1 cellular context compared by ENCODE assay signal in genomic region chr1:19315378-19316206, GRCh38.
TF ChIP-seq lines count a peak whose summit lies in the region.

No MANE protein-coding gene starts in this region.

TF ChIP-seq in K562, 482 proteins besides CTCF, POLR2A, EP300 and RAD21 (continued from another document and continues in another):
- TF ChIP-seq ZBTB33 (CRISPR knock-in tag; IDR thresholded peaks at IDR 0.05) (no peak), SOX6 (IDR thresholded peaks at IDR 0.05) (no peak), POLR3A (IDR thresholded peaks at IDR 0.05; ENCODE audit: borderline replicate concordance, extremely low read depth, insufficient read depth, insufficient read length) (no peak), KAT2B (IDR thresholded peaks at IDR 0.05; ENCODE audit: low read depth, low read length) (no peak), PURB (CRISPR knock-in tag; IDR thresholded peaks at IDR 0.05; ENCODE audit: low read depth) (no peak), ILK (tag; IDR thresholded peaks at IDR 0.05; ENCODE audit: borderline replicate concordance, low read depth) (no peak), ARID4B (CRISPR knock-in tag; IDR thresholded peaks at IDR 0.05) (no peak), USF1 (CRISPR knock-in tag; IDR thresholded peaks at IDR 0.05) (no peak), ZNF644 (tag; IDR thresholded peaks at IDR 0.05; ENCODE audit: low read depth) (no peak), PBX2 (CRISPR knock-in tag; IDR thresholded peaks at IDR 0.05; ENCODE audit: low read depth) (no peak), PBX2 (tag; conservative IDR thresholded peaks at IDR 0.05; ENCODE audit: low read depth) (no peak), PHF8 (IDR thresholded peaks at IDR 0.05; ENCODE audit: borderline replicate concordance, low read length) (no peak), ARID1B (IDR thresholded peaks at IDR 0.05) (peak; percentile 66), MCM2 (IDR thresholded peaks at IDR 0.05; ENCODE audit: low read depth) (no peak), RBM25 (IDR thresholded peaks at IDR 0.05; ENCODE audit: low read depth, low read length, severe bottlenecking) (no peak), ZNF395 (CRISPR knock-in tag; IDR thresholded peaks at IDR 0.05) (no peak), CREB3L1 (IDR thresholded peaks at IDR 0.05; ENCODE audit: borderline replicate concordance, low read depth) (no peak), PRMT5 (CRISPR knock-in tag; IDR thresholded peaks at IDR 0.05) (no peak), CREBBP (IDR thresholded peaks at IDR 0.05; ENCODE audit: low read depth, low read length) (no peak), DMBX1 (CRISPR knock-in tag; IDR thresholded peaks at IDR 0.05; ENCODE audit: borderline replicate concordance) (peak; percentile 57; the same call in 1 of the 2 replicates), ZNF583 (CRISPR knock-in tag; IDR thresholded peaks at IDR 0.05) (no peak), ZNF347 (CRISPR knock-in tag; IDR thresholded peaks at IDR 0.05; ENCODE audit: low read depth) (no peak), FOXA3 (CRISPR knock-in tag; conservative IDR thresholded peaks at IDR 0.05 in 1 of 2, IDR thresholded peaks at IDR 0.05 in 1 of 2) (no peak), MITF (IDR thresholded peaks at IDR 0.05) (no peak), ZNF699 (CRISPR knock-in tag; IDR thresholded peaks at IDR 0.05; ENCODE audit: insufficient replicate concordance) (no peak), ZNF76 (CRISPR knock-in tag; IDR thresholded peaks at IDR 0.05; ENCODE audit: borderline replicate concordance) (no peak), C11orf30 (IDR thresholded peaks at IDR 0.05; ENCODE audit: low read depth) (peak; percentile 86), GATA2 (CRISPR knock-in tag; IDR thresholded peaks at IDR 0.05) (no peak), MAFK (IDR thresholded peaks at IDR 0.05; ENCODE audit: low read length) (0 out of 2 replicates have a peak, but pooled peaks have one; percentile 28), ETV1 (tag; conservative IDR thresholded peaks at IDR 0.05; ENCODE audit: low read depth) (peak; percentile 75)
- TF ChIP-seq, protein P1, sequence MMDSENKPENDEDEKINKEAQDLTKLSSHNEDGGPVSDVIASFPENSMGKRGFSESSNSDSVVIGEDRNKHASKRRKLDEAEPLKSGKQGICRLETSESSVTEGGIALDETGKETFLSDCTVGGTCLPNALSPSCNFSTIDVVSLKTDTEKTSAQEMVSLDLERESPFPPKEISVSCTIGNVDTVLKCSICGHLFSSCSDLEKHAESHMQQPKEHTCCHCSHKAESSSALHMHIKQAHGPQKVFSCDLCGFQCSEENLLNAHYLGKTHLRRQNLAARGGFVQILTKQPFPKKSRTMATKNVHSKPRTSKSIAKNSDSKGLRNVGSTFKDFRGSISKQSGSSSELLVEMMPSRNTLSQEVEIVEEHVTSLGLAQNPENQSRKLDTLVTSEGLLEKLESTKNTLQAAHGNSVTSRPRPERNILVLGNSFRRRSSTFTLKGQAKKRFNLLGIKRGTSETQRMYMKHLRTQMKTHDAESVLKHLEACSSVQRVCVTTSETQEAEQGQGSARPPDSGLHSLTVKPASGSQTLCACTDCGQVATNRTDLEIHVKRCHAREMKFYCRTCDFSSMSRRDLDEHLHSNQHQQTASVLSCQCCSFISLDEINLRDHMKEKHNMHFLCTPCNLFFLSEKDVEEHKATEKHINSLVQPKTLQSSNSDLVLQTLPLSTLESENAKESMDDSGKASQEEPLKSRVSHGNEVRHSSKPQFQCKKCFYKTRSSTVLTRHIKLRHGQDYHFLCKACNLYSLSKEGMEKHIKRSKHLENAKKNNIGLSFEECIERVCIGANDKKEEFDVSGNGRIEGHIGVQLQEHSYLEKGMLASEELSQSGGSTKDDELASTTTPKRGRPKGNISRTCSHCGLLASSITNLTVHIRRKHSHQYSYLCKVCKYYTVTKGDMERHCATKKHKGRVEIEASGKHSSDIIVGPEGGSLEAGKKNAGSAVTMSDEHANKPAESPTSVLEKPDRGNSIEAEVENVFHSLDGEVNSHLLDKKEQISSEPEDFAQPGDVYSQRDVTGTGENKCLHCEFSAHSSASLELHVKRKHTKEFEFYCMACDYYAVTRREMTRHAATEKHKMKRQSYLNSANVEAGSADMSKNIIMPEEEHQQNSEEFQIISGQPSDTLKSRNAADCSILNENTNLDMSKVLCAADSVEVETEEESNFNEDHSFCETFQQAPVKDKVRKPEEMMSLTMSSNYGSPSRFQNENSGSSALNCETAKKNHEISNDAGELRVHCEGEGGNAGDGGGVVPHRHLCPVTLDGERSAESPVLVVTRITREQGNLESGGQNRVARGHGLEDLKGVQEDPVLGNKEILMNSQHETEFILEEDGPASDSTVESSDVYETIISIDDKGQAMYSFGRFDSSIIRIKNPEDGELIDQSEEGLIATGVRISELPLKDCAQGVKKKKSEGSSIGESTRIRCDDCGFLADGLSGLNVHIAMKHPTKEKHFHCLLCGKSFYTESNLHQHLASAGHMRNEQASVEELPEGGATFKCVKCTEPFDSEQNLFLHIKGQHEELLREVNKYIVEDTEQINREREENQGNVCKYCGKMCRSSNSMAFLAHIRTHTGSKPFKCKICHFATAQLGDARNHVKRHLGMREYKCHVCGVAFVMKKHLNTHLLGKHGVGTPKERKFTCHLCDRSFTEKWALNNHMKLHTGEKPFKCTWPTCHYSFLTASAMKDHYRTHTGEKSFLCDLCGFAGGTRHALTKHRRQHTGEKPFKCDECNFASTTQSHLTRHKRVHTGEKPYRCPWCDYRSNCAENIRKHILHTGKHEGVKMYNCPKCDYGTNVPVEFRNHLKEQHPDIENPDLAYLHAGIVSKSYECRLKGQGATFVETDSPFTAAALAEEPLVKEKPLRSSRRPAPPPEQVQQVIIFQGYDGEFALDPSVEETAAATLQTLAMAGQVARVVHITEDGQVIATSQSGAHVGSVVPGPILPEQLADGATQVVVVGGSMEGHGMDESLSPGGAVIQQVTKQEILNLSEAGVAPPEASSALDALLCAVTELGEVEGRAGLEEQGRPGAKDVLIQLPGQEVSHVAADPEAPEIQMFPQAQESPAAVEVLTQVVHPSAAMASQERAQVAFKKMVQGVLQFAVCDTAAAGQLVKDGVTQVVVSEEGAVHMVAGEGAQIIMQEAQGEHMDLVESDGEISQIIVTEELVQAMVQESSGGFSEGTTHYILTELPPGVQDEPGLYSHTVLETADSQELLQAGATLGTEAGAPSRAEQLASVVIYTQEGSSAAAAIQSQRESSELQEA (IDR thresholded peaks at IDR 0.05; ENCODE audit: low read depth) = no peak
- TF ChIP-seq, protein P2, sequence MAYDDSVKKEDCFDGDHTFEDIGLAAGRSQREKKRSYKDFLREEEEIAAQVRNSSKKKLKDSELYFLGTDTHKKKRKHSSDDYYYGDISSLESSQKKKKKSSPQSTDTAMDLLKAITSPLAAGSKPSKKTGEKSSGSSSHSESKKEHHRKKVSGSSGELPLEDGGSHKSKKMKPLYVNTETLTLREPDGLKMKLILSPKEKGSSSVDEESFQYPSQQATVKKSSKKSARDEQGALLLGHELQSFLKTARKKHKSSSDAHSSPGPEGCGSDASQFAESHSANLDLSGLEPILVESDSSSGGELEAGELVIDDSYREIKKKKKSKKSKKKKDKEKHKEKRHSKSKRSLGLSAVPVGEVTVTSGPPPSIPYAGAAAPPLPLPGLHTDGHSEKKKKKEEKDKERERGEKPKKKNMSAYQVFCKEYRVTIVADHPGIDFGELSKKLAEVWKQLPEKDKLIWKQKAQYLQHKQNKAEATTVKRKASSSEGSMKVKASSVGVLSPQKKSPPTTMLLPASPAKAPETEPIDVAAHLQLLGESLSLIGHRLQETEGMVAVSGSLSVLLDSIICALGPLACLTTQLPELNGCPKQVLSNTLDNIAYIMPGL (CRISPR knock-in tag; IDR thresholded peaks at IDR 0.05) = no peak
